ENCODE assay signal across 8 cellular contexts in the genomic region with DNA sequence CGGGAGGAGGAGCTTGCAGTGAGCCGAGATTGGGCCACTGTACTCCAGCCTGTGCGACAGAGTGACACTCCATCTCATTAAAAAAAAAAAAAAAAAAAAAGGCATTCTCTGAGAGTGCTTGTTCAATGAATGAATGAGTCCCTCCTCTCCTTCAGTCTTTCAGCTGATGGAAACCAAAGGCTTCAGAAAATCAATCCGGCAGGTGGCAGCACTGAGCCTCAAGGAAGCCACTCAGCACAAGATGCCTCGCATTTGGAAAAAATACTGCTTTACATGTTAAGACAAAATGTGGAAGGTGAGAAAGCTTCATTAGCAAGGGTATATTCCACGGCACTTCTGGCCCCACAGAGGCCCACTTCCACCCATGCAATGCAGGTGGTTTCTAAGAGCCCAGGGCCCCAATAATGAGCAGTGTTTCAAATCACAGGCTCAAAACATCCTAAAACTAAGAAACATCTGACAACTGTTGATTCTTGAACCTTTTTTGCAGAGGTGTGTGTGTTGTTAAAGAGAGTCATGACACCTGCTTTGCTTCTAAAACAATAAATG. TPM values are rescaled to one million over a fixed set of nuclear protein-coding genes. Genes with fewer than 3 reads are reported as not detected.
DNase-seq lines count a peak whose midpoint lies in the region; ATAC-seq and TF ChIP-seq lines count a peak whose summit lies in the region.

No MANE protein-coding gene starts in this region.

- H3K9me3 ChIP-seq in lower lobe of right lung = no peaks in the 10 kb centered on the region

- peak overlapping the region; percentile 20 to 39 for H3K4me3 Mint-ChIP-seq in CD14-positive monocyte

- intact Hi-C loops in CD14-positive monocyte (cut with micrococcal nuclease) = loop anchor here in 1 of 2 donors (1.0 to 2.0 kb wide), 3 partner anchors 33 to 90 kb away; a partner anchor contains a TSS
- intact Hi-C loops in lower lobe of right lung (cut with DNase I) = loop anchor here (10.0 kb wide), 1 partner anchor 82 kb away; a partner anchor contains a TSS

- peaks cover 67% of the 10 kb centered on the region for H3K36me3 ChIP-seq in lower lobe of right lung

- no peaks in the 10 kb centered on the region for H3K27me3 Mint-ChIP-seq in CD14-positive monocyte (ENCODE audit: low read depth in 3 of 3)

- DNase-seq in CD14-positive monocyte (ENCODE audit: low spot score) (peak; percentile 79), HK-2 (ENCODE audit: unreplicated experiment) (peak; percentile 82), NCI-H774 (lab: John Stamatoyannopoulos, UW) (peak; percentile 73), dermis microvascular lymphatic vessel endothelial cell (ENCODE audit: low read depth in 2 of 2) (peak; percentile 66 to 87), lower lobe of right lung (peak; percentile 83), GOT3 (lab: John Stamatoyannopoulos, UW) (no peak)
- peak; percentile 88 to 93 for DNase-seq in activated CD4-positive, alpha-beta T cell treated with anti-CD3 and anti-CD28 coated beads, Interleukin-2, amount 50 U/mL, for 4 hours
- DNase-seq in stimulated activated CD8-positive, alpha-beta memory T cell treated with anti-CD3 and anti-CD28 coated beads, Interleukin-12 subunit alpha, Interleukin-12 subunit beta, amount 100 ng/mL, for 24 hours (ENCODE audit: extremely low read depth) = peak; percentile 66

- no peaks in the 10 kb centered on the region for H3K27me3 ChIP-seq in lower lobe of right lung (ENCODE audit: low read depth)

- H3K9me3 Mint-ChIP-seq in CD14-positive monocyte = peaks cover 0 to 2% (median 0%) of the 10 kb centered on the region in 7 donors

- H3K27ac ChIP-seq in lower lobe of right lung = no peak overlapping the region

- peak; percentile 82 for TF ChIP-seq CTCF in CD14-positive monocyte (IDR thresholded peaks at IDR 0.05)
- TF ChIP-seq CTCF in lower lobe of right lung (IDR thresholded peaks at IDR 0.05) = peak; percentile 75

- peaks cover 45% of the 10 kb centered on the region for H3K4me1 ChIP-seq in lower lobe of right lung

- peak; percentile 76 to 84 for ATAC-seq in lower lobe of right lung

- peak overlapping the region; percentile 74 to 86 (median 84) for H3K27ac Mint-ChIP-seq in CD14-positive monocyte

- no peak overlapping the region for H3K4me3 ChIP-seq in lower lobe of right lung

- peaks cover 66 to 85% of the 10 kb centered on the region in 2 donors for H3K36me3 Mint-ChIP-seq in CD14-positive monocyte

- H3K4me1 Mint-ChIP-seq in CD14-positive monocyte = peaks cover 55% of the 10 kb centered on the region

RNA-seq across cellular contexts. Expression of a gene that starts 33.9 kb away (rescaled TPM):
- 10 to 100 TPM; 14.4 to 18.8 TPM for polyA plus RNA-seq in CD14-positive monocyte
- 6.2 and 6.6 TPM in 2 replicates for total RNA-seq in dermis microvascular lymphatic vessel endothelial cell
- total RNA-seq in lower lobe of right lung = 41.5 TPM

RNA-seq across cellular contexts. Expression of a gene that starts 52.1 kb away (rescaled TPM):
- 100 to 1,000 TPM in 1 of 2 donors, 10 to 100 TPM in 1; 80.6 to 103 TPM for polyA plus RNA-seq in CD14-positive monocyte
- total RNA-seq in dermis microvascular lymphatic vessel endothelial cell (10.4 and 10.9 TPM in 2 replicates), lower lobe of right lung (32.1 TPM)
